Comparison of ENCODE assay signal across 8 cellular contexts in the genomic region with DNA sequence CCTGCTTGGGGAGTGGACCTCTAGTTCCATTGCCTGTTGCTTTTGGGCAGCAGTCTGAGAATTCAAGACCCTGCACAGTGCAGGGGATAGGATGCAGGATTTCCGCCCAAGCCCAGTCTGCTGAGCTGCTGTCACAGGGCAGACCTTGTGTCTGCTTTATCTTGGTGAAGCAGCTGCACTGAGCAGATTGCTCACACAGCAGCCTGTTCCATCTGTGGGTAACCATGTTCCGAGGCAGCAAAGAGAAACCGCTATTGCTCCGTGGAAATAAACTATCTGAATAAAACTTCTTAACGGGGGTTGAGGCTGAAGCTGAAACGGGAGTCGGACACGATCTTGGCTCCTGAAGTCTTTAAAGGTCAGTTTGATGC.
A peak's percentile ranks its signal among the peaks of the same experiment; 100 is the strongest.
DNase-seq lines count a peak whose midpoint lies in the region; ATAC-seq, FAIRE-seq and TF ChIP-seq lines count a peak whose summit lies in the region.

No MANE protein-coding gene starts in this region.

- H3K27ac Mint-ChIP-seq in brain, result peak overlapping the region; percentile 16 to 86 (median 48)
- peak overlapping the region; percentile 99 for H3K27ac Mint-ChIP-seq in stimulated activated naive B cell treated with anti-CD40 and anti-IgM and Interleukin-4, amounts not matched to agents 10 μg/mL and 1 μg/mL and 100 μg/mL, for 72 hours

- peak; percentile 39 for ATAC-seq in HG02870 (IDR thresholded peaks at IDR 0.05; ENCODE audit: unreplicated experiment)
- peak; percentile 18 to 49 for ATAC-seq in stimulated activated naive B cell treated with anti-CD40 and anti-IgM and Interleukin-4, amounts not matched to agents 10 μg/mL and 1 μg/mL and 100 μg/mL, for 72 hours (replicated peaks)

- TF ChIP-seq POLR2A in GM12892 (IDR thresholded peaks at IDR 0.05; ENCODE audit: low read depth, low read length), result peak; percentile 61

- DNase-seq in GM12892 (ENCODE audit: insufficient read length) (no peak), T-helper 9 cell (peak; percentile 48), midbrain (lab: John Stamatoyannopoulos, UW) (peak; percentile 13), retina (no peak), iPS-NIHi7 (ENCODE audit: extremely low spot score) (no peak)
- DNase-seq in stimulated activated naive B cell treated with anti-CD40 and anti-IgM and Interleukin-4, amounts not matched to agents 10 μg/mL and 1 μg/mL and 100 μg/mL, for 72 hours, result peak; percentile 32

- no peaks in the 10 kb centered on the region for H3K27me3 Mint-ChIP-seq in brain
- H3K27me3 Mint-ChIP-seq in stimulated activated naive B cell treated with anti-CD40 and anti-IgM and Interleukin-4, amounts not matched to agents 10 μg/mL and 1 μg/mL and 100 μg/mL, for 72 hours, result no peaks in the 10 kb centered on the region

- peak; percentile 83 for FAIRE-seq in GM12892 (lab: Jason Lieb, UNC)

- no peak for TF ChIP-seq CTCF in brain (conservative IDR thresholded peaks at IDR 0.05)

- H3K36me3 Mint-ChIP-seq in brain, result peaks cover 27% of the 10 kb centered on the region
- peaks cover 47 to 55% of the 10 kb centered on the region in 2 donors for H3K36me3 Mint-ChIP-seq in stimulated activated naive B cell treated with anti-CD40 and anti-IgM and Interleukin-4, amounts not matched to agents 10 μg/mL and 1 μg/mL and 100 μg/mL, for 72 hours

- peak overlapping the region in 2 of 5 experiments; percentile 69 to 72 for H3K4me3 Mint-ChIP-seq in brain
- H3K4me3 Mint-ChIP-seq in stimulated activated naive B cell treated with anti-CD40 and anti-IgM and Interleukin-4, amounts not matched to agents 10 μg/mL and 1 μg/mL and 100 μg/mL, for 72 hours, result peak overlapping the region; percentile 84 to 86

- H3K9me3 Mint-ChIP-seq in brain, result no peaks in the 10 kb centered on the region
- H3K9me3 Mint-ChIP-seq in stimulated activated naive B cell treated with anti-CD40 and anti-IgM and Interleukin-4, amounts not matched to agents 10 μg/mL and 1 μg/mL and 100 μg/mL, for 72 hours, result no peaks in the 10 kb centered on the region

- H3K4me1 Mint-ChIP-seq in brain, result peaks cover 61% of the 10 kb centered on the region
- peaks cover 63 to 78% of the 10 kb centered on the region in 2 donors for H3K4me1 Mint-ChIP-seq in stimulated activated naive B cell treated with anti-CD40 and anti-IgM and Interleukin-4, amounts not matched to agents 10 μg/mL and 1 μg/mL and 100 μg/mL, for 72 hours

Comparison
In these comparisons a context has a peak if more than half of its experiments do, and no peak if none do; other contexts are left out.
1. DNase-seq: peak in T-helper 9 cell (single experiment), midbrain (single experiment) and stimulated activated naive B cell treated with anti-CD40 and anti-IgM and Interleukin-4, amounts not matched to agents 10 μg/mL and 1 μg/mL and 100 μg/mL, for 72 hours (single experiment); none in GM12892 (single experiment), retina (single experiment) and iPS-NIHi7 (single experiment).